23 cellular contexts compared by ENCODE assay signal in genomic region chr18:37341016-37341415, GRCh38.
"Had no signal": no experiment of that assay in that cellular context is flagged by ENCODE, and none has a peak within 500 bp of the region (broad histone marks: within the 10 kb centered on the region; RNA-seq: fewer than 3 reads in every experiment).

No MANE protein-coding gene starts in this region.

- ATAC-seq: gastroesophageal sphincter; heart left ventricle; stimulated activated memory B cell treated with anti-CD40 and anti-IgM and Interleukin-4, amounts not matched to agents 10 μg/mL and 1 μg/mL and 100 μg/mL, for 72 hours had no signal

- H3K9me3 Mint-ChIP-seq: activated T-cell treated with anti-CD3 and anti-CD28 coated beads, Interleukin-2, amount 50 U/mL, for 24 hours; activated T-helper 2 cell treated with anti-CD3 and anti-CD28 coated beads, Interferon-gamma antibody, Interleukin-2, Interleukin-4, amounts not matched to agents 10 μg/mL and 5 μg/mL and 100 μg/mL, durations not matched to agents 14 hours and 24 hours and 36 hours; nephron; stimulated activated memory B cell treated with anti-CD40 and anti-IgM and Interleukin-4, amounts not matched to agents 10 μg/mL and 1 μg/mL and 100 μg/mL, for 72 hours had no signal

- H3K27ac ChIP-seq: breast epithelium, coronary artery, esophagus squamous epithelium, gastroesophageal sphincter, heart left ventricle, sigmoid colon, transverse colon, WERI-Rb-1 had no signal

- H3K4me2 ChIP-seq: smooth muscle cell had no signal

- H3K4me3 ChIP-seq: breast epithelium, coronary artery, esophagus squamous epithelium, gastroesophageal sphincter, heart left ventricle, sigmoid colon, smooth muscle cell, transverse colon had no signal

- H3K27me3 Mint-ChIP-seq: activated naive CD8-positive, alpha-beta T cell had no signal

- H3K4me1 ChIP-seq: breast epithelium, gastroesophageal sphincter, heart left ventricle, sigmoid colon, transverse colon had no signal

- H3K36me3 ChIP-seq: breast epithelium, esophagus squamous epithelium, gastroesophageal sphincter, heart left ventricle, sigmoid colon, transverse colon, WERI-Rb-1 had no signal

- H3K9me3 ChIP-seq: breast epithelium, esophagus squamous epithelium, gastroesophageal sphincter, heart left ventricle, sigmoid colon, transverse colon had no signal

- DNase-seq: activated naive CD4-positive, alpha-beta T cell; activated T-cell treated with anti-CD3 and anti-CD28 coated beads, Interleukin-2, amount 50 U/mL, for 24 hours; amniotic stem cell; cerebellar nuclear complex; esophagus squamous epithelium; heart left ventricle; midbrain; posterior cingulate gyrus; sigmoid colon; stimulated activated CD4-positive, alpha-beta T cell treated with anti-CD3 and anti-CD28 coated beads, Interleukin-15, amount 100 ng/mL, for 24 hours; transverse colon; WERI-Rb-1 had no signal

- H3K27ac Mint-ChIP-seq: activated naive CD8-positive, alpha-beta T cell; activated T-cell treated with anti-CD3 and anti-CD28 coated beads, Interleukin-2, amount 50 U/mL, for 24 hours; activated T-helper 2 cell treated with anti-CD3 and anti-CD28 coated beads, Interferon-gamma antibody, Interleukin-2, Interleukin-4, amounts not matched to agents 10 μg/mL and 5 μg/mL and 100 μg/mL, durations not matched to agents 14 hours and 24 hours and 36 hours; nephron; stimulated activated memory B cell treated with anti-CD40 and anti-IgM and Interleukin-4, amounts not matched to agents 10 μg/mL and 1 μg/mL and 100 μg/mL, for 72 hours had no signal

- H3K4me1 Mint-ChIP-seq: nephron; stimulated activated memory B cell treated with anti-CD40 and anti-IgM and Interleukin-4, amounts not matched to agents 10 μg/mL and 1 μg/mL and 100 μg/mL, for 72 hours had no signal

- H3K4me3 Mint-ChIP-seq: activated naive CD8-positive, alpha-beta T cell; activated T-cell treated with anti-CD3 and anti-CD28 coated beads, Interleukin-2, amount 50 U/mL, for 24 hours; nephron; stimulated activated memory B cell treated with anti-CD40 and anti-IgM and Interleukin-4, amounts not matched to agents 10 μg/mL and 1 μg/mL and 100 μg/mL, for 72 hours had no signal

- H3K36me3 Mint-ChIP-seq: activated naive CD8-positive, alpha-beta T cell; stimulated activated memory B cell treated with anti-CD40 and anti-IgM and Interleukin-4, amounts not matched to agents 10 μg/mL and 1 μg/mL and 100 μg/mL, for 72 hours had no signal

- FAIRE-seq: islet of Langerhans, TTC549, urothelium cell line had no signal
